ENCODE assay signal across 10 cellular contexts in genomic region chr12:93229494-93230310, GRCh38.
A peak's percentile ranks its signal among the peaks of the same experiment; 100 is the strongest.
DNase-seq lines count a peak whose midpoint lies in the region; ATAC-seq and TF ChIP-seq lines count a peak whose summit lies in the region.
"Had no signal": no experiment of that assay in that cellular context is flagged by ENCODE, and none has a peak within 500 bp of the region (broad histone marks: within the 10 kb centered on the region; RNA-seq: fewer than 3 reads in every experiment).

No MANE protein-coding gene starts in this region.

- H3K27ac ChIP-seq in GM23338 (ENCODE audit: low read depth) (no peak overlapping the region), lower lobe of right lung (no peak overlapping the region)

- no peak for TF ChIP-seq CTCF in WTC11 (IDR thresholded peaks at IDR 0.05)
- no peak for TF ChIP-seq CTCF in GM23338 (conservative IDR thresholded peaks at IDR 0.05; ENCODE audit: low read depth in 2 of 2)
- TF ChIP-seq CTCF in lower lobe of right lung (IDR thresholded peaks at IDR 0.05) = no peak

- H3K4me1 Mint-ChIP-seq in WTC11 (peaks cover 13% of the 10 kb centered on the region), GM23338 (peaks cover 8% of the 10 kb centered on the region)

- H3K27ac Mint-ChIP-seq in WTC11 (no peak overlapping the region), GM23338 (no peak overlapping the region)
- H3K27ac Mint-ChIP-seq: H9 had no signal

- POLR2A ChIA-PET in WTC11 (lab: Charles Lee) = no interaction called here

- no peaks in the 10 kb centered on the region; the same call in 1 of the 2 replicates for H3K27me3 Mint-ChIP-seq in WTC11 (ENCODE audit: low read depth)
- peaks cover 2% of the 10 kb centered on the region for H3K27me3 Mint-ChIP-seq in GM23338 (ENCODE audit: insufficient read depth, low read depth, poor library complexity)

- peak; percentile 41 for DNase-seq in AG08395 (ENCODE audit: low spot score)
- peak; percentile 82 for DNase-seq in HS-5 (ENCODE audit: low read depth)
- no peak for DNase-seq in WTC11 (ENCODE audit: low spot score)
- peak; percentile 93 for DNase-seq in iris pigment epithelial cell (ENCODE audit: low read depth)
- no peak for DNase-seq in GM23338 (ENCODE audit: low spot score)
- no peak for DNase-seq in UCSD-AML1 (lab: John Stamatoyannopoulos, UW; ENCODE audit: unreplicated experiment)
- DNase-seq in lower lobe of right lung = no peak
- DNase-seq: Caco-2, H9 had no signal

- H3K9me3 Mint-ChIP-seq in WTC11 (peaks cover 22% of the 10 kb centered on the region), GM23338 (peaks cover 12% of the 10 kb centered on the region; the same call in 2 of the 3 replicates)

- ATAC-seq in WTC11 (no peak), GM23338 (no peak), lower lobe of right lung (no peak), GM18909 (IDR thresholded peaks at IDR 0.05; ENCODE audit: poor library complexity, unreplicated experiment) (no peak)

- H3K4me3 ChIP-seq in GM23338 (no peak overlapping the region), lower lobe of right lung (no peak overlapping the region)

- no peak overlapping the region for H3K4me2 ChIP-seq in GM23338

- no peaks in the 10 kb centered on the region for H3K27me3 ChIP-seq in GM23338 (ENCODE audit: insufficient read depth)
- no peaks in the 10 kb centered on the region for H3K27me3 ChIP-seq in lower lobe of right lung (ENCODE audit: low read depth)

- no peaks in the 10 kb centered on the region for H3K9me3 ChIP-seq in lower lobe of right lung
- H3K9me3 ChIP-seq: Caco-2 had no signal

- 0 out of 2 replicates have a peak, but pooled peaks cover 8% of the 10 kb centered on the region for H3K9me2 ChIP-seq in GM23338 (ENCODE audit: insufficient read depth)

- H2AFZ ChIP-seq in GM23338 = no peak overlapping the region

- CTCF ChIA-PET in WTC11 (lab: Charles Lee) = interaction anchor here (1.0 kb wide), 1 partner anchor 149 kb away, joined by 3 read pairs; no protein-coding TSS in a partner anchor

- H3K4me3 Mint-ChIP-seq in WTC11 (no peak overlapping the region), GM23338 (no peak overlapping the region)
- H3K4me3 Mint-ChIP-seq: H9 had no signal

- no peaks in the 10 kb centered on the region for H3K36me3 ChIP-seq in GM23338 (ENCODE audit: insufficient read depth)
- H3K36me3 ChIP-seq in lower lobe of right lung = no peaks in the 10 kb centered on the region

- H3K36me3 Mint-ChIP-seq in WTC11 (peaks cover 13% of the 10 kb centered on the region), GM23338 (ENCODE audit: low read depth) (peaks cover 3% of the 10 kb centered on the region; the same call in 1 of the 3 replicates)

- intact Hi-C loops in lower lobe of right lung (cut with DNase I) = no loop called here

- H4K20me1 ChIP-seq in GM23338 (replicated peaks; ENCODE audit: insufficient read depth) = no peaks in the 10 kb centered on the region

- H3F3A ChIP-seq in GM23338 (replicated peaks; ENCODE audit: low read depth) = no peaks in the 10 kb centered on the region

- no peaks in the 10 kb centered on the region for H3K79me2 ChIP-seq in GM23338 (replicated peaks; ENCODE audit: insufficient read depth)

- peaks cover 10% of the 10 kb centered on the region for H3K4me1 ChIP-seq in GM23338 (ENCODE audit: insufficient read depth)
- H3K4me1 ChIP-seq in lower lobe of right lung = no peaks in the 10 kb centered on the region
- H3K4me1 ChIP-seq: Caco-2 had no signal

TF ChIP-seq in WTC11, 78 proteins besides CTCF, POLR2A, EP300 and RAD21 (continues in another document):
- TF ChIP-seq ATF3 (CRISPR knock-in tag; conservative IDR thresholded peaks at IDR 0.05) (no peak), AR (CRISPR knock-in tag; IDR thresholded peaks at IDR 0.05) (no peak), PRRX2 (CRISPR knock-in tag; IDR thresholded peaks at IDR 0.05) (no peak), GABPB1 (CRISPR knock-in tag; IDR thresholded peaks at IDR 0.05) (peak; percentile 38; the same call in 1 of the 2 replicates), NR3C1 (CRISPR knock-in tag; conservative IDR thresholded peaks at IDR 0.05; ENCODE audit: low read depth) (no peak)

TF ChIP-seq in GM23338, 12 proteins besides CTCF, POLR2A, EP300 and RAD21 (continues in another document):
- TF ChIP-seq STAT1 (IDR thresholded peaks at IDR 0.05; ENCODE audit: unreplicated experiment) (no peak), CREB1 (CRISPR knock-in tag; IDR thresholded peaks at IDR 0.05; ENCODE audit: low read depth) (no peak), NANOG (IDR thresholded peaks at IDR 0.05; ENCODE audit: borderline replicate concordance) (no peak), POLR2AphosphoS5 (IDR thresholded peaks at IDR 0.05; ENCODE audit: low read depth) (no peak), ZNF331 (CRISPR knock-in tag; IDR thresholded peaks at IDR 0.05; ENCODE audit: low read depth) (no peak), ZNF114 (CRISPR knock-in tag; IDR thresholded peaks at IDR 0.05) (no peak), JUNB (IDR thresholded peaks at IDR 0.05; ENCODE audit: unreplicated experiment) (no peak)
- TF ChIP-seq, protein P1, sequence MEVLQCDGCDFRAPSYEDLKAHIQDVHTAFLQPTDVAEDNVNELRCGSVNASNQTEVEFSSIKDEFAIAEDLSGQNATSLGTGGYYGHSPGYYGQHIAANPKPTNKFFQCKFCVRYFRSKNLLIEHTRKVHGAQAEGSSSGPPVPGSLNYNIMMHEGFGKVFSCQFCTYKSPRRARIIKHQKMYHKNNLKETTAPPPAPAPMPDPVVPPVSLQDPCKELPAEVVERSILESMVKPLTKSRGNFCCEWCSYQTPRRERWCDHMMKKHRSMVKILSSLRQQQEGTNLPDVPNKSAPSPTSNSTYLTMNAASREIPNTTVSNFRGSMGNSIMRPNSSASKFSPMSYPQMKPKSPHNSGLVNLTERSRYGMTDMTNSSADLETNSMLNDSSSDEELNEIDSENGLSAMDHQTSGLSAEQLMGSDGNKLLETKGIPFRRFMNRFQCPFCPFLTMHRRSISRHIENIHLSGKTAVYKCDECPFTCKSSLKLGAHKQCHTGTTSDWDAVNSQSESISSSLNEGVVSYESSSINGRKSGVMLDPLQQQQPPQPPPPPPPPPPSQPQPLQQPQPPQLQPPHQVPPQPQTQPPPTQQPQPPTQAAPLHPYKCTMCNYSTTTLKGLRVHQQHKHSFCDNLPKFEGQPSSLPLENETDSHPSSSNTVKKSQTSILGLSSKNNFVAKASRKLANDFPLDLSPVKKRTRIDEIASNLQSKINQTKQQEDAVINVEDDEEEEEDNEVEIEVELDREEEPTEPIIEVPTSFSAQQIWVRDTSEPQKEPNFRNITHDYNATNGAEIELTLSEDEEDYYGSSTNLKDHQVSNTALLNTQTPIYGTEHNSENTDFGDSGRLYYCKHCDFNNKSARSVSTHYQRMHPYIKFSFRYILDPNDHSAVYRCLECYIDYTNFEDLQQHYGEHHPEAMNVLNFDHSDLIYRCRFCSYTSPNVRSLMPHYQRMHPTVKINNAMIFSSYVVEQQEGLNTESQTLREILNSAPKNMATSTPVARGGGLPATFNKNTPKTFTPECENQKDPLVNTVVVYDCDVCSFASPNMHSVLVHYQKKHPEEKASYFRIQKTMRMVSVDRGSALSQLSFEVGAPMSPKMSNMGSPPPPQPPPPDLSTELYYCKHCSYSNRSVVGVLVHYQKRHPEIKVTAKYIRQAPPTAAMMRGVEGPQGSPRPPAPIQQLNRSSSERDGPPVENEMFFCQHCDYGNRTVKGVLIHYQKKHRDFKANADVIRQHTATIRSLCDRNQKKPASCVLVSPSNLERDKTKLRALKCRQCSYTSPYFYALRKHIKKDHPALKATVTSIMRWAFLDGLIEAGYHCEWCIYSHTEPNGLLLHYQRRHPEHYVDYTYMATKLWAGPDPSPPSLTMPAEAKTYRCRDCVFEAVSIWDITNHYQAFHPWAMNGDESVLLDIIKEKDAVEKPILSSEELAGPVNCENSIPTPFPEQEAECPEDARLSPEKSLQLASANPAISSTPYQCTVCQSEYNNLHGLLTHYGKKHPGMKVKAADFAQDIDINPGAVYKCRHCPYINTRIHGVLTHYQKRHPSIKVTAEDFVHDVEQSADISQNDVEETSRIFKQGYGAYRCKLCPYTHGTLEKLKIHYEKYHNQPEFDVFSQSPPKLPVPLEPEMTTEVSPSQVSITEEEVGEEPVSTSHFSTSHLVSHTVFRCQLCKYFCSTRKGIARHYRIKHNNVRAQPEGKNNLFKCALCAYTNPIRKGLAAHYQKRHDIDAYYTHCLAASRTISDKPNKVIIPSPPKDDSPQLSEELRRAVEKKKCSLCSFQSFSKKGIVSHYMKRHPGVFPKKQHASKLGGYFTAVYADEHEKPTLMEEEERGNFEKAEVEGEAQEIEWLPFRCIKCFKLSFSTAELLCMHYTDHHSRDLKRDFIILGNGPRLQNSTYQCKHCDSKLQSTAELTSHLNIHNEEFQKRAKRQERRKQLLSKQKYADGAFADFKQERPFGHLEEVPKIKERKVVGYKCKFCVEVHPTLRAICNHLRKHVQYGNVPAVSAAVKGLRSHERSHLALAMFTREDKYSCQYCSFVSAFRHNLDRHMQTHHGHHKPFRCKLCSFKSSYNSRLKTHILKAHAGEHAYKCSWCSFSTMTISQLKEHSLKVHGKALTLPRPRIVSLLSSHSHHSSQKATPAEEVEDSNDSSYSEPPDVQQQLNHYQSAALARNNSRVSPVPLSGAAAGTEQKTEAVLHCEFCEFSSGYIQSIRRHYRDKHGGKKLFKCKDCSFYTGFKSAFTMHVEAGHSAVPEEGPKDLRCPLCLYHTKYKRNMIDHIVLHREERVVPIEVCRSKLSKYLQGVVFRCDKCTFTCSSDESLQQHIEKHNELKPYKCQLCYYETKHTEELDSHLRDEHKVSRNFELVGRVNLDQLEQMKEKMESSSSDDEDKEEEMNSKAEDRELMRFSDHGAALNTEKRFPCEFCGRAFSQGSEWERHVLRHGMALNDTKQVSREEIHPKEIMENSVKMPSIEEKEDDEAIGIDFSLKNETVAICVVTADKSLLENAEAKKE (CRISPR knock-in tag; IDR thresholded peaks at IDR 0.05) = no peak

Comparison
In these comparisons a context has a peak if more than half of its experiments do, and no peak if none do; other contexts are left out.
1. DNase-seq: peak in AG08395 (single experiment), HS-5 (single experiment) and iris pigment epithelial cell (single experiment); none in WTC11 (single experiment), GM23338 (single experiment), UCSD-AML1 (single experiment) and lower lobe of right lung (single experiment).